In the genomic region with DNA sequence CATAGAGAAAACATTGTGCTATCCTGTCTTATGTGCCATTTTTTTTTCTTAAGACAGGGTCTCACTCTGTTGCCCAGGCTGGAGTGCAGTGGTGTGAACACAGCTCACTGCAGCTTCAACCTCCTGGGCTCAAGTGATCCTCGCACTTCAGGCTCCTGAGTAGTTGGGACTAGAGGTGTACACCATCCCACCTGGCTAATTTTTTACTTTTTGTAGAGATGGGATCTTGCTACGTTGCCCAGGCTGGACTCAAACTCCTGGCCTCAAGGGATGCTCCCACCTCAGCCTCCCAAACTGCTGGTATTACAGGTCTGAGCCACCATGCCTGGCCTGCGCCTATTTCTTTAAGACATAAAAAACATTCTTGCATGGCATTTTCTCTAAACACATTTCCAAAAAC, we compare ENCODE assay signal across 37 cellular contexts. TPM values are rescaled to one million over a fixed set of nuclear protein-coding genes. Genes with fewer than 3 reads are reported as not detected.
"Had no signal": no experiment of that assay in that cellular context is flagged by ENCODE, and none has a peak within 500 bp of the region (broad histone marks: within the 10 kb centered on the region; RNA-seq: fewer than 3 reads in every experiment).

No MANE protein-coding gene starts in this region.

- H3K9me3 Mint-ChIP-seq: activated CD8-positive, alpha-beta T cell treated with anti-CD3 and anti-CD28 coated beads for 36 hours; activated T-cell treated with anti-CD3 and anti-CD28 coated beads, Interleukin-2, amount 50 U/mL, for 4 hours; activated T-helper 17 cell treated with anti-CD3 and anti-CD28 coated beads, Interleukin-2, amount 50 U/mL, for 72 hours; central memory CD8-positive, alpha-beta T cell; dendritic cell treated with granulocyte-macrophage colony-stimulating factor and Interleukin-4, amounts not matched to agents 40 ng/mL and 50 ng/mL, for 4 days had no signal

- H3K27me3 ChIP-seq: brain microvascular endothelial cell, gastroesophageal sphincter had no signal

- H3K36me3 Mint-ChIP-seq: activated naive CD8-positive, alpha-beta T cell had no signal

- H3K27ac ChIP-seq: brain microvascular endothelial cell, coronary artery, dorsolateral prefrontal cortex, esophagus squamous epithelium, gastroesophageal sphincter, VCaP had no signal

- H3K9me3 ChIP-seq: esophagus squamous epithelium, gastroesophageal sphincter had no signal

- DNase-seq: activated B cell treated with CpG ODN at 0.5 μM for 24 hours; activated CD4-positive, alpha-beta T cell treated with anti-CD3 and anti-CD28 coated beads for 48 hours; activated CD4-positive, alpha-beta T cell treated with anti-CD3 and anti-CD28 coated beads, Interleukin-2, amount 50 U/mL, for 1 hour; activated CD4-positive, alpha-beta T cell treated with anti-CD3 and anti-CD28 coated beads, Interleukin-2, amount 50 U/mL, for 48 hours; activated CD8-positive, alpha-beta memory T cell treated with anti-CD3 and anti-CD28 coated beads for 24 hours; activated CD8-positive, alpha-beta T cell treated with anti-CD3 and anti-CD28 coated beads for 36 hours; activated effector memory CD4-positive, alpha-beta T cell treated with Interleukin-2 at 50 U/mL for 16 hours; activated gamma-delta T cell treated with Interleukin-2 at 50 U/mL for 16 hours; activated naive CD4-positive, alpha-beta T cell treated with anti-CD3 and anti-CD28 coated beads, Interleukin-2, amount 50 U/mL, for 16 hours; activated naive CD4-positive, alpha-beta T cell treated with Interleukin-2 at 50 U/mL for 16 hours; activated T-cell treated with anti-CD3 and anti-CD28 coated beads, Interleukin-2, amount 50 U/mL, for 4 hours; amniotic stem cell; anterior cingulate cortex; brain microvascular endothelial cell; dorsolateral prefrontal cortex; effector memory CD4-positive, alpha-beta T cell; erythroblast; esophagus squamous epithelium; foreskin melanocyte; T-helper 2 cell had no signal

- H3K4me1 Mint-ChIP-seq: activated B cell treated with CpG ODN at 0.5 μM for 24 hours; activated T-helper 17 cell treated with anti-CD3 and anti-CD28 coated beads, Interleukin-2, amount 50 U/mL, for 72 hours; central memory CD8-positive, alpha-beta T cell had no signal

- H3K4me3 ChIP-seq: coronary artery, dorsolateral prefrontal cortex, esophagus squamous epithelium, gastroesophageal sphincter had no signal

- H3K4me3 Mint-ChIP-seq: activated B cell treated with CpG ODN at 0.5 μM for 24 hours; activated CD8-positive, alpha-beta T cell treated with anti-CD3 and anti-CD28 coated beads for 36 hours; activated naive CD8-positive, alpha-beta T cell; activated T-cell treated with anti-CD3 and anti-CD28 coated beads, Interleukin-2, amount 50 U/mL, for 4 hours; activated T-helper 17 cell treated with anti-CD3 and anti-CD28 coated beads, Interleukin-2, amount 50 U/mL, for 72 hours; central memory CD8-positive, alpha-beta T cell; dendritic cell treated with granulocyte-macrophage colony-stimulating factor and Interleukin-4, amounts not matched to agents 40 ng/mL and 50 ng/mL, for 4 days had no signal

- H3K36me3 ChIP-seq: brain microvascular endothelial cell, esophagus squamous epithelium, gastroesophageal sphincter had no signal

- H3K27ac Mint-ChIP-seq: activated B cell treated with CpG ODN at 0.5 μM for 24 hours; activated CD8-positive, alpha-beta T cell treated with anti-CD3 and anti-CD28 coated beads for 36 hours; activated naive CD8-positive, alpha-beta T cell; activated T-helper 17 cell treated with anti-CD3 and anti-CD28 coated beads, Interleukin-2, amount 50 U/mL, for 72 hours; dendritic cell treated with granulocyte-macrophage colony-stimulating factor and Interleukin-4, amounts not matched to agents 40 ng/mL and 50 ng/mL, for 4 days had no signal

- ATAC-seq: activated CD4-positive, CD25-positive, alpha-beta regulatory T cell treated with anti-CD3 and anti-CD28 coated beads, Interleukin-2, amount 50 U/mL, for 24 hours; activated CD8-positive, alpha-beta T cell treated with anti-CD3 and anti-CD28 coated beads for 36 hours; activated T-cell treated with anti-CD3 and anti-CD28 coated beads, Interleukin-2, amount 50 U/mL, for 4 hours; activated T-helper 17 cell treated with anti-CD3 and anti-CD28 coated beads, Interleukin-2, amount 50 U/mL, for 72 hours; gastroesophageal sphincter had no signal

RNA-seq across cellular contexts. Expression of gene LYZL1, which starts 20.6 kb away (rescaled TPM):
- total RNA-seq: activated B cell treated with CpG ODN at 0.5 μM for 24 hours; activated CD8-positive, alpha-beta T cell treated with anti-CD3 and anti-CD28 coated beads for 36 hours; activated T-cell treated with anti-CD3 and anti-CD28 coated beads, Interleukin-2, amount 50 U/mL, for 4 hours; activated T-helper 17 cell treated with anti-CD3 and anti-CD28 coated beads, Interleukin-2, amount 50 U/mL, for 72 hours; astrocyte; bronchial epithelial cell; cardiac septum; cerebellum; dorsolateral prefrontal cortex; esophagus squamous epithelium; fibroblast of lung; fibroblast of villous mesenchyme; gastroesophageal sphincter; glomerular endothelial cell; T-helper 1 cell treated with Interleukin-12 subunit alpha and Interleukin-12 subunit beta and Interleukin-4 antibody, amounts not matched to agents 30 ng/mL and 1 ng/mL, for 36 hours had no signal
- polyA plus RNA-seq: adipose tissue, fibroblast of lung had no signal
